1 cellular context compared by ENCODE assay signal in the genomic region with DNA sequence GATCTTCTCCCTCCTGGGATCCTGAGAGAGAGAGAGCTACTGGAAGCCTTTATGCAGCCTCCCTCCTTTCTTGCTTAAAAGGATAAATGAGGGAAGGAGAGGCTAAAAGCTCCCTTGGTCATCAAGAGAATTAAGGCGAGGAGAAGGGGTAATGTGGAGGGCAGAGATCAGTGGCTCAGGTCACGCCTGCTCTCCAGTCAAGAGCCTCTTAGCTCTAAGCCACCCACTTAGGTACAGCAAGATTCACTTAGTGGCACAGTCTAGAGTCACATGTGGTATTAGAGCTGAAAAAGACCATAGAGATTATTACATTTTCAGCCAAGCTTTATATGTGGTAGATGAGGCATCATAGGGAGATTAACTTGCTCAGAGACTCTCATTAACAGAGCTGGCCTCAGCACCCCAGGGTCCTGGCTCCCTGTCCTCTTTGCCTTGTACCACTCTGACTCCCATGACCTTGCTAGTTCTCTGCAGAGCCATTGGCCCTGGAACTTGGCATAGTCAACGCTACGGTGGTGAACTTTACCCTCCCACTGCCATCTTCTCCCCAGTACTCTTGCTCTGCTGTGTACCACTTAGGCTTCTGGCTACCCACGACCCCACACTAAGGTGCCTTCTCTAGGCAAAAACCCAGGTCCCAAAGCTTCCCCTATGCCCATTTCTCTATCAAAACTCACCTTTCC.
TF ChIP-seq lines count a peak whose summit lies in the region.

No MANE protein-coding gene starts in this region.

TF ChIP-seq in K562, 482 proteins besides CTCF, POLR2A, EP300 and RAD21:
- TF ChIP-seq TAL1 (IDR thresholded peaks at IDR 0.05) (no peak), PHTF2 (CRISPR knock-in tag; IDR thresholded peaks at IDR 0.05) (no peak), NELFE (IDR thresholded peaks at IDR 0.05; ENCODE audit: insufficient read depth, insufficient read length) (no peak), TOE1 (IDR thresholded peaks at IDR 0.05; ENCODE audit: borderline replicate concordance) (no peak), TOE1 (CRISPR knock-in tag; IDR thresholded peaks at IDR 0.05; ENCODE audit: borderline replicate concordance, low read depth) (no peak), MCM2 (IDR thresholded peaks at IDR 0.05; ENCODE audit: low read depth) (no peak), MEIS2 (IDR thresholded peaks at IDR 0.05; ENCODE audit: partially characterized antibody) (no peak), NUFIP1 (IDR thresholded peaks at IDR 0.05; ENCODE audit: partially characterized antibody) (no peak), ZNF217 (CRISPR knock-in tag; IDR thresholded peaks at IDR 0.05) (no peak), ZBTB17 (CRISPR knock-in tag; IDR thresholded peaks at IDR 0.05) (no peak), TAF7 (tag; IDR thresholded peaks at IDR 0.05) (no peak), TCF7L2 (IDR thresholded peaks at IDR 0.05; ENCODE audit: low read depth, low read length) (no peak), ZNF445 (CRISPR knock-in tag; IDR thresholded peaks at IDR 0.05; ENCODE audit: low read depth) (no peak)
- TF ChIP-seq, protein P1, sequence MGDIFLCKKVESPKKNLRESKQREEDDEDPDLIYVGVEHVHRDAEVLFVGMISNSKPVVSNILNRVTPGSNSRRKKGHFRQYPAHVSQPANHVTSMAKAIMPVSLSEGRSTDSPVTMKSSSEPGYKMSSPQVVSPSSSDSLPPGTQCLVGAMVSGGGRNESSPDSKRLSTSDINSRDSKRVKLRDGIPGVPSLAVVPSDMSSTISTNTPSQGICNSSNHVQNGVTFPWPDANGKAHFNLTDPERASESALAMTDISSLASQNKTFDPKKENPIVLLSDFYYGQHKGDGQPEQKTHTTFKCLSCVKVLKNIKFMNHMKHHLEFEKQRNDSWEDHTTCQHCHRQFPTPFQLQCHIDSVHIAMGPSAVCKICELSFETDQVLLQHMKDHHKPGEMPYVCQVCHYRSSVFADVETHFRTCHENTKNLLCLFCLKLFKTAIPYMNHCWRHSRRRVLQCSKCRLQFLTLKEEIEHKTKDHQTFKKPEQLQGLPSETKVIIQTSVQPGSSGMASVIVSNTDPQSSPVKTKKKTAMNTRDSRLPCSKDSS (IDR thresholded peaks at IDR 0.05; ENCODE audit: low read depth, partially characterized antibody), result no peak
